ENCODE assay signal across 1 cellular context in the genomic region with DNA sequence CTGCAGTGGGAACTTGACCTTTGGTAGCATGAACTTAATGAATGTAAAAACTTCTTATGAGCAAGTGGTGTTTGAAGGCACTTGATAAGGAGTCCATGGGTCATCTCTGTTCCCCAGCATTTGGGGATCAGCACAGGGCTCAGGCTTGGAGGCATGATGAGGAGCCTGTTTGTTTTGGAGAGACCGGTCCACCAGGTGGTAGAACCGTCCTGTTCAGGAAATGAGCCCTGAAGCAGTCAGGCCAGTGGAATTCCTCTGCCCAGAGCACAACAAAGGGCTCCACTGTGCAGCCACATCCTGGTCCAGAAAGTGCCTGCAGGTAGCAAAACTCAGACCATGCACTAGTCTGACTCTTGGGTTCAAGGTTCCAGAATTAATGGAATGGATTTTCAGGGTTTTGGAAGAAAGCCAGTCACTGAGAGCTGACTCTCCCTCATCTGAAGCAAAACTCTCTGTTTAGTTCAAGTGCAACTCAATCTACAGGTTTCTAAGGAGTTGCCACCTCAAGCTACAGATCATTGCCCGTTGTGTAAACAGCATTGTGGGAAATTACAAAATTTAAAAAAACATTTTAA.
TF ChIP-seq lines count a peak whose summit lies in the region.

No MANE protein-coding gene starts in this region.

TF ChIP-seq in HepG2, 621 proteins besides CTCF, POLR2A, EP300 and RAD21 (continued from another document and continues in another):
- no peak for TF ChIP-seq ZSCAN30 (CRISPR knock-in tag; IDR thresholded peaks at IDR 0.05)
- TF ChIP-seq, protein P1, sequence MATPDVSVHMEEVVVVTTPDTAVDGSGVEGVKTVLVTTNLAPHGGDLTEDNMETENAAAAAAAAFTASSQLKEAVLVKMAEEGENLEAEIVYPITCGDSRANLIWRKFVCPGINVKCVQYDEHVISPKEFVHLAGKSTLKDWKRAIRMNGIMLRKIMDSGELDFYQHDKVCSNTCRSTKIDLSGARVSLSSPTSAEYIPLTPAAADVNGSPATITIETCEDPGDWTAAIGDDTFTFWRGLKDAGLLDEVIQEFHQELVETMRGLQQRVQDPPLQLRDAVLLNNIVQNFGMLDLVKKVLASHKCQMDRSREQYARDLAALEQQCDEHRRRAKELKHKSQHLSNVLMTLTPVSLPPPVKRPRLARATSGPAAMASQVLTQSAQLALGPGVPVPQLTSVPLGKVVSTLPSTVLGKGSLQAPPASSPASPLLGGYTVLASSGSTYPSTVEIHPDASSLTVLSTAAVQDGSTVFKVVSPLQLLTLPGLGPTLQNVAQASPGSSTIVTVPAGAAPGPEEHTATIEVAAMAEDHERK (CRISPR knock-in tag; IDR thresholded peaks at IDR 0.05; ENCODE audit: low read depth) = 0 out of 2 replicates have a peak, but pooled peaks have one; percentile 18
- TF ChIP-seq ONECUT2 (CRISPR knock-in tag; IDR thresholded peaks at IDR 0.05) = peak; percentile 61
- peak; percentile 80; the same call in 1 of the 2 replicates for TF ChIP-seq ZNF343 (CRISPR knock-in tag; IDR thresholded peaks at IDR 0.05)
- peak; percentile 93 for TF ChIP-seq RCOR2 (CRISPR knock-in tag; IDR thresholded peaks at IDR 0.05)
- peak; percentile 51; the same call in 1 of the 2 replicates for TF ChIP-seq YEATS4 (CRISPR knock-in tag; IDR thresholded peaks at IDR 0.05; ENCODE audit: borderline replicate concordance)
- TF ChIP-seq ZNF761 (CRISPR knock-in tag; conservative IDR thresholded peaks at IDR 0.05) = 0 out of 2 replicates have a peak, but pooled peaks have one; percentile 81
- TF ChIP-seq, protein P2, sequence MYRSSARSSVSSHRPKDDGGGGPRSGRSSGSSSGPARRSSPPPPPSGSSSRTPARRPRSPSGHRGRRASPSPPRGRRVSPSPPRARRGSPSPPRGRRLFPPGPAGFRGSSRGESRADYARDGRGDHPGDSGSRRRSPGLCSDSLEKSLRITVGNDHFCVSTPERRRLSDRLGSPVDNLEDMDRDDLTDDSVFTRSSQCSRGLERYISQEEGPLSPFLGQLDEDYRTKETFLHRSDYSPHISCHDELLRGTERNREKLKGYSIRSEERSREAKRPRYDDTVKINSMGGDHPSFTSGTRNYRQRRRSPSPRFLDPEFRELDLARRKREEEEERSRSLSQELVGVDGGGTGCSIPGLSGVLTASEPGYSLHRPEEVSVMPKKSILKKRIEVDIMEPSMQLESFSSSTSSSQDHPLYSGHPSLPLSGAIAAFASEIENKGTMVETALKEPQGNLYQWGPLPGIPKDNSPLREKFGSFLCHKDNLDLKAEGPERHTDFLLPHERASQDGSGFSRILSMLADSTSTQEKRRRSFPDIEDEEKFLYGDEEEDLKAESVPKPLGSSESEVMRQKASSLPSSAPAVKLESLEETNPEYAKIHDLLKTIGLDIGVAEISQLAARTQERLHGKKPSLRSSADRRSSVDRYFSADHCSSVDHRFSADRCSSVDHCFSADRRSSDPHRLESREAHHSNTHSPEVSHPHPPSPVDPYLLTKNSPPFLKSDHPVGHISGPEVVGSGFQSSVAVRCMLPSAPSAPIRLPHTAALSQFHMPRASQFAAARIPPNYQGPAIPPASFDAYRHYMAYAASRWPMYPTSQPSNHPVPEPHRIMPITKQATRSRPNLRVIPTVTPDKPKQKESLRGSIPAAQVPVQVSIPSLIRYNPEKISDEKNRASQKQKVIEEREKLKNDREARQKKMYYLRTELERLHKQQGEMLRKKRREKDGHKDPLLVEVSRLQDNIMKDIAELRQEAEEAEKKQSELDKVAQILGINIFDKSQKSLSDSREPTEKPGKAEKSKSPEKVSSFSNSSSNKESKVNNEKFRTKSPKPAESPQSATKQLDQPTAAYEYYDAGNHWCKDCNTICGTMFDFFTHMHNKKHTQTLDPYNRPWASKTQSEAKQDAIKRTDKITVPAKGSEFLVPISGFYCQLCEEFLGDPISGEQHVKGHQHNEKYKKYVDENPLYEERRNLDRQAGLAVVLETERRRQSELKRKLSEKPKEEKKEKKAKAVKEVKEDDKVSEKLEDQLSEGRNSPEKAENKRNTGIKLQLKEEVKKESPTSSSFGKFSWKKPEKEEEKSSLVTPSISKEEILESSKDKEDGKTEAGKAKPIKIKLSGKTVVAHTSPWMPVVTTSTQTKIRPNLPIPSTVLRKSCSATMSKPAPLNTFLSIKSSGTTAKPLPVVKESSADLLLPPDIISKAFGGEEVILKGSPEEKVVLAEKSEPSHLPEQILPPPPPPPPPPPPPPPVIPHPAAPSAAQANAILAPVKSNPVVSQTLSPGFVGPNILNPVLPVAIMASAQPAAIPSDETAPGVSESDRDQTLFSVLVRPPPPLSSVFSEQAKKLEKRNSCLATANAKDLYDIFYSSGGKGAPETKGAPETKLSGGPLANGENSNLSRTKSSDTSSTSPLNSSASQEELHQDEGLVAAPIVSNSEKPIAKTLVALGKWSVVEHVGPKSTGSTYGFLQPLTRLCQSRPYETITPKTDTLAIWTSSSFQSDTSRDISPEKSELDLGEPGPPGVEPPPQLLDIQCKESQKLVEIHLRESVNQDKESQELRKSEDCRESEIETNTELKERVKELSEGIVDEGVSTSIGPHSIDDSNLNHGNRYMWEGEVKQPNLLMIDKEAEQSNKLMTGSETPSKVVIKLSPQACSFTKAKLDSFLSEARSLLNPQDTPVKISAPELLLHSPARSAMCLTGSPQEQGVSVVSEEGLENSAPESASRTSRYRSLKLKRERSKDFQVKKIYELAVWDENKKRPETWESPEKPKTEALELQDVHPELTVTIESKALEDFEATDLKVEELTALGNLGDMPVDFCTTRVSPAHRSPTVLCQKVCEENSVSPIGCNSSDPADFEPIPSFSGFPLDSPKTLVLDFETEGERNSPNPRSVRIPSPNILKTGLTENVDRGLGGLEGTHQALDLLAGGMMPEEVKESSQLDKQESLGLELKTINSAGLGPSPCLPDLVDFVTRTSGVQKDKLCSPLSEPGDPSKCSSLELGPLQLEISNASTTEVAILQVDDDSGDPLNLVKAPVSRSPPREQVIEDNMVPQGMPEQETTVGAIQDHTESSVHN (CRISPR knock-in tag; IDR thresholded peaks at IDR 0.05) = peak; percentile 53; the same call in 1 of the 2 replicates
- TF ChIP-seq HMG20A (CRISPR knock-in tag; IDR thresholded peaks at IDR 0.05; ENCODE audit: borderline replicate concordance) = peak; percentile 82; the same call in 1 of the 2 replicates
- TF ChIP-seq MEF2D (CRISPR knock-in tag; IDR thresholded peaks at IDR 0.05) = no peak
- peak; percentile 80; the same call in 1 of the 2 replicates for TF ChIP-seq ZNF557 (CRISPR knock-in tag; IDR thresholded peaks at IDR 0.05)
- 0 out of 2 replicates have a peak, but pooled peaks have one; percentile 35 for TF ChIP-seq ZBTB20 (CRISPR knock-in tag; IDR thresholded peaks at IDR 0.05; ENCODE audit: borderline replicate concordance, low read depth)
- TF ChIP-seq YEATS2 (CRISPR knock-in tag; IDR thresholded peaks at IDR 0.05; ENCODE audit: borderline replicate concordance) = 0 out of 2 replicates have a peak, but pooled peaks have one; percentile 58
- peak; percentile 87 for TF ChIP-seq DPF2 (CRISPR knock-in tag; IDR thresholded peaks at IDR 0.05; ENCODE audit: borderline replicate concordance, low read depth)
- no peak for TF ChIP-seq ZNF619 (CRISPR knock-in tag; IDR thresholded peaks at IDR 0.05)
- TF ChIP-seq ZNF749 (CRISPR knock-in tag; IDR thresholded peaks at IDR 0.05; ENCODE audit: borderline replicate concordance) = peak; percentile 81; the same call in 1 of the 2 replicates
- no peak for TF ChIP-seq ZNF549 (CRISPR knock-in tag; IDR thresholded peaks at IDR 0.05)
- TF ChIP-seq TBP (CRISPR knock-in tag; IDR thresholded peaks at IDR 0.05) = no peak
- TF ChIP-seq CREM (IDR thresholded peaks at IDR 0.05) = peak; percentile 71
- no peak for TF ChIP-seq CREM (CRISPR knock-in tag; IDR thresholded peaks at IDR 0.05)
- TF ChIP-seq, protein P3, sequence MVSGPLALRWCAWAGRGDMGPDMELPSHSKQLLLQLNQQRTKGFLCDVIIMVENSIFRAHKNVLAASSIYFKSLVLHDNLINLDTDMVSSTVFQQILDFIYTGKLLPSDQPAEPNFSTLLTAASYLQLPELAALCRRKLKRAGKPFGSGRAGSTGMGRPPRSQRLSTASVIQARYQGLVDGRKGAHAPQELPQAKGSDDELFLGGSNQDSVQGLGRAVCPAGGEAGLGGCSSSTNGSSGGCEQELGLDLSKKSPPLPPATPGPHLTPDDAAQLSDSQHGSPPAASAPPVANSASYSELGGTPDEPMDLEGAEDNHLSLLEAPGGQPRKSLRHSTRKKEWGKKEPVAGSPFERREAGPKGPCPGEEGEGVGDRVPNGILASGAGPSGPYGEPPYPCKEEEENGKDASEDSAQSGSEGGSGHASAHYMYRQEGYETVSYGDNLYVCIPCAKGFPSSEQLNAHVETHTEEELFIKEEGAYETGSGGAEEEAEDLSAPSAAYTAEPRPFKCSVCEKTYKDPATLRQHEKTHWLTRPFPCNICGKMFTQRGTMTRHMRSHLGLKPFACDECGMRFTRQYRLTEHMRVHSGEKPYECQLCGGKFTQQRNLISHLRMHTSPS (CRISPR knock-in tag; IDR thresholded peaks at IDR 0.05; ENCODE audit: low read depth) = peak; percentile 31; the same call in 1 of the 2 replicates
- TF ChIP-seq ZSCAN20 (CRISPR knock-in tag; IDR thresholded peaks at IDR 0.05; ENCODE audit: borderline replicate concordance) = peak; percentile 53
- TF ChIP-seq, protein P4, sequence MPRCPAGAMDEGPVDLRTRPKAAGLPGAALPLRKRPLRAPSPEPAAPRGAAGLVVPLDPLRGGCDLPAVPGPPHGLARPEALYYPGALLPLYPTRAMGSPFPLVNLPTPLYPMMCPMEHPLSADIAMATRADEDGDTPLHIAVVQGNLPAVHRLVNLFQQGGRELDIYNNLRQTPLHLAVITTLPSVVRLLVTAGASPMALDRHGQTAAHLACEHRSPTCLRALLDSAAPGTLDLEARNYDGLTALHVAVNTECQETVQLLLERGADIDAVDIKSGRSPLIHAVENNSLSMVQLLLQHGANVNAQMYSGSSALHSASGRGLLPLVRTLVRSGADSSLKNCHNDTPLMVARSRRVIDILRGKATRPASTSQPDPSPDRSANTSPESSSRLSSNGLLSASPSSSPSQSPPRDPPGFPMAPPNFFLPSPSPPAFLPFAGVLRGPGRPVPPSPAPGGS (CRISPR knock-in tag; IDR thresholded peaks at IDR 0.05) = 0 out of 2 replicates have a peak, but pooled peaks have one; percentile 62
- peak; percentile 89; the same call in 1 of the 2 replicates for TF ChIP-seq KDM1A (CRISPR knock-in tag; IDR thresholded peaks at IDR 0.05)
- no peak for TF ChIP-seq NFIB (CRISPR knock-in tag; IDR thresholded peaks at IDR 0.05; ENCODE audit: borderline replicate concordance)
- TF ChIP-seq, protein P5, sequence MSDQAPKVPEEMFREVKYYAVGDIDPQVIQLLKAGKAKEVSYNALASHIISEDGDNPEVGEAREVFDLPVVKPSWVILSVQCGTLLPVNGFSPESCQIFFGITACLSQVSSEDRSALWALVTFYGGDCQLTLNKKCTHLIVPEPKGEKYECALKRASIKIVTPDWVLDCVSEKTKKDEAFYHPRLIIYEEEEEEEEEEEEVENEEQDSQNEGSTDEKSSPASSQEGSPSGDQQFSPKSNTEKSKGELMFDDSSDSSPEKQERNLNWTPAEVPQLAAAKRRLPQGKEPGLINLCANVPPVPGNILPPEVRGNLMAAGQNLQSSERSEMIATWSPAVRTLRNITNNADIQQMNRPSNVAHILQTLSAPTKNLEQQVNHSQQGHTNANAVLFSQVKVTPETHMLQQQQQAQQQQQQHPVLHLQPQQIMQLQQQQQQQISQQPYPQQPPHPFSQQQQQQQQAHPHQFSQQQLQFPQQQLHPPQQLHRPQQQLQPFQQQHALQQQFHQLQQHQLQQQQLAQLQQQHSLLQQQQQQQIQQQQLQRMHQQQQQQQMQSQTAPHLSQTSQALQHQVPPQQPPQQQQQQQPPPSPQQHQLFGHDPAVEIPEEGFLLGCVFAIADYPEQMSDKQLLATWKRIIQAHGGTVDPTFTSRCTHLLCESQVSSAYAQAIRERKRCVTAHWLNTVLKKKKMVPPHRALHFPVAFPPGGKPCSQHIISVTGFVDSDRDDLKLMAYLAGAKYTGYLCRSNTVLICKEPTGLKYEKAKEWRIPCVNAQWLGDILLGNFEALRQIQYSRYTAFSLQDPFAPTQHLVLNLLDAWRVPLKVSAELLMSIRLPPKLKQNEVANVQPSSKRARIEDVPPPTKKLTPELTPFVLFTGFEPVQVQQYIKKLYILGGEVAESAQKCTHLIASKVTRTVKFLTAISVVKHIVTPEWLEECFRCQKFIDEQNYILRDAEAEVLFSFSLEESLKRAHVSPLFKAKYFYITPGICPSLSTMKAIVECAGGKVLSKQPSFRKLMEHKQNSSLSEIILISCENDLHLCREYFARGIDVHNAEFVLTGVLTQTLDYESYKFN (CRISPR knock-in tag; conservative IDR thresholded peaks at IDR 0.05) = peak; percentile 88
- peak; percentile 95 for TF ChIP-seq ZNF331 (CRISPR knock-in tag; IDR thresholded peaks at IDR 0.05)
- TF ChIP-seq, protein P6, sequence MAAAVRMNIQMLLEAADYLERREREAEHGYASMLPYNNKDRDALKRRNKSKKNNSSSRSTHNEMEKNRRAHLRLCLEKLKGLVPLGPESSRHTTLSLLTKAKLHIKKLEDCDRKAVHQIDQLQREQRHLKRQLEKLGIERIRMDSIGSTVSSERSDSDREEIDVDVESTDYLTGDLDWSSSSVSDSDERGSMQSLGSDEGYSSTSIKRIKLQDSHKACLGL (CRISPR knock-in tag; IDR thresholded peaks at IDR 0.05) = peak; percentile 36; the same call in 1 of the 2 replicates
- 0 out of 2 replicates have a peak, but pooled peaks have one; percentile 9 for TF ChIP-seq ZNF24 (IDR thresholded peaks at IDR 0.05)
- TF ChIP-seq ZFAT (CRISPR knock-in tag; conservative IDR thresholded peaks at IDR 0.05) = no peak
- TF ChIP-seq SIX4 (CRISPR knock-in tag; IDR thresholded peaks at IDR 0.05) = peak; percentile 77
- no peak for TF ChIP-seq ZNF354B (CRISPR knock-in tag; IDR thresholded peaks at IDR 0.05)
- TF ChIP-seq ZNF3 (CRISPR knock-in tag; IDR thresholded peaks at IDR 0.05) = 0 out of 2 replicates have a peak, but pooled peaks have one; percentile 60
- TF ChIP-seq, protein P7, sequence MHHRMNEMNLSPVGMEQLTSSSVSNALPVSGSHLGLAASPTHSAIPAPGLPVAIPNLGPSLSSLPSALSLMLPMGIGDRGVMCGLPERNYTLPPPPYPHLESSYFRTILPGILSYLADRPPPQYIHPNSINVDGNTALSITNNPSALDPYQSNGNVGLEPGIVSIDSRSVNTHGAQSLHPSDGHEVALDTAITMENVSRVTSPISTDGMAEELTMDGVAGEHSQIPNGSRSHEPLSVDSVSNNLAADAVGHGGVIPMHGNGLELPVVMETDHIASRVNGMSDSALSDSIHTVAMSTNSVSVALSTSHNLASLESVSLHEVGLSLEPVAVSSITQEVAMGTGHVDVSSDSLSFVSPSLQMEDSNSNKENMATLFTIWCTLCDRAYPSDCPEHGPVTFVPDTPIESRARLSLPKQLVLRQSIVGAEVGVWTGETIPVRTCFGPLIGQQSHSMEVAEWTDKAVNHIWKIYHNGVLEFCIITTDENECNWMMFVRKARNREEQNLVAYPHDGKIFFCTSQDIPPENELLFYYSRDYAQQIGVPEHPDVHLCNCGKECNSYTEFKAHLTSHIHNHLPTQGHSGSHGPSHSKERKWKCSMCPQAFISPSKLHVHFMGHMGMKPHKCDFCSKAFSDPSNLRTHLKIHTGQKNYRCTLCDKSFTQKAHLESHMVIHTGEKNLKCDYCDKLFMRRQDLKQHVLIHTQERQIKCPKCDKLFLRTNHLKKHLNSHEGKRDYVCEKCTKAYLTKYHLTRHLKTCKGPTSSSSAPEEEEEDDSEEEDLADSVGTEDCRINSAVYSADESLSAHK (CRISPR knock-in tag; IDR thresholded peaks at IDR 0.05; ENCODE audit: borderline replicate concordance) = no peak
- TF ChIP-seq ZNF629 (CRISPR knock-in tag; conservative IDR thresholded peaks at IDR 0.05) = peak; percentile 66; the same call in 1 of the 2 replicates
- peak; percentile 38; the same call in 1 of the 2 replicates for TF ChIP-seq MAFF (IDR thresholded peaks at IDR 0.05; ENCODE audit: low read depth, low read length)
